ENCODE assay signal across 12 cellular contexts in the genomic region with DNA sequence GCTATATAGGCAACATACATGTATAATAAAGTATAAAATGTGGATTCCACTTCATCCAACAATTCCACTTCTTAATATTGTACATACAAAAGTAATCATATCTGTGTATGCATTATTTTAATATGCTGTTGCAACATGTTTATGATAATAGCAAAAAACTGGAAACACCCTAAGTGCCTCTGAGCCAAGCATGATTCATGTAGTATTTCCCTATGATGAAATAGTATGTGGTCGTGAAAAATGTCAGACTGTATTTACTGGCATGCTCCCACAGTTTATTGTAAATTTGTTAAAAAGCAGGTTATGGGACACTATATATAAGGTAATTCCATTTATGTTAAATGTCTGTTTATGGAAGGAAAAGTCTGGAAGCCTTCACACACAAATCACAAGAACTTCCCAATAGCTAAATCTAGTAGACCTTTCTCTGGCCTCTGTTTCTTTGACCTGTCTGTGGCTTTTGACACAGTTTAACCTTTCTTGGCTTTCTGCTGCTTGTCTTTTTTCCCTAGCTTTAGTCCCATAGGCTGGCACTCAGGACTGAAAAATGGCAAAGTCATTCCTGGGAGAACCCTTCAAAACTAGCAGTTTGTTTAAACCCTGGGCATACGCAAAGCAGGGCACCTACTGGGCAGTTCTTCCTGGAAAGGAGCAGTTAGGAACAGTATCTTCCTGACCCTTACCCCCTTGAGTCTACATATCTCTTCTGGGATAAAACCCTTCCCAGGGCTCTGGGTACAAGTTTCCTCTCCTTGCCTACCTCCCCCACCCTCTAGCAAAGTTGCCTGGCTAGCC.
DNase-seq lines count a peak whose midpoint lies in the region; ATAC-seq and FAIRE-seq lines count a peak whose summit lies in the region.
"Had no signal": no experiment of that assay in that cellular context is flagged by ENCODE, and none has a peak within 500 bp of the region (broad histone marks: within the 10 kb centered on the region; RNA-seq: fewer than 3 reads in every experiment).

No MANE protein-coding gene starts in this region.

- POLR2A ChIA-PET in CD4-positive, alpha-beta memory T cell (lab: Charles Lee; ENCODE audit: partially characterized antibody), result no interaction called here

- no peak for DNase-seq in activated T-cell treated with anti-CD3 and anti-CD28 coated beads, Interleukin-2, amount 50 U/mL, for 24 hours
- DNase-seq in activated T-cell treated with anti-CD3 and anti-CD28 coated beads for 4 hours, result no peak
- DNase-seq in activated naive CD8-positive, alpha-beta T cell treated with anti-CD3 and anti-CD28 coated beads for 36 hours, result no peak
- DNase-seq in left ventricle myocardium superior, result no peak
- no peak for DNase-seq in stimulated activated naive CD8-positive, alpha-beta T cell treated with anti-CD3 and anti-CD28 coated beads, Interleukin-15, amount 100 ng/mL, for 72 hours
- no peak for DNase-seq in HPDE6-E6E7 (ENCODE audit: extremely low spot score)
- DNase-seq in CD4-positive, alpha-beta memory T cell, result no peak
- DNase-seq in frontal cortex (ENCODE audit: low spot score in 2 of 2), result no peak
- DNase-seq: activated T-cell treated with anti-CD3 and anti-CD28 coated beads, Interleukin-2, amount 50 U/mL, for 4 hours; effector CD8-positive, alpha-beta T cell; retina had no signal

- FAIRE-seq in frontal cortex (lab: Jason Lieb, UNC), result no peak
- FAIRE-seq: A549 had no signal

- CTCF ChIA-PET in CD4-positive, alpha-beta memory T cell (lab: Charles Lee; ENCODE audit: partially characterized antibody), result no interaction called here

- peak overlapping the region; percentile 84 for H3K27ac Mint-ChIP-seq in activated T-cell treated with anti-CD3 and anti-CD28 coated beads, Interleukin-2, amount 50 U/mL, for 24 hours
- peak overlapping the region; percentile 47 for H3K27ac Mint-ChIP-seq in activated naive CD8-positive, alpha-beta T cell treated with anti-CD3 and anti-CD28 coated beads for 36 hours
- peak overlapping the region; percentile 59 to 66 for H3K27ac Mint-ChIP-seq in stimulated activated naive CD8-positive, alpha-beta T cell treated with anti-CD3 and anti-CD28 coated beads, Interleukin-15, amount 100 ng/mL, for 72 hours
- no peak overlapping the region for H3K27ac Mint-ChIP-seq in CD4-positive, alpha-beta memory T cell

- ATAC-seq in left ventricle myocardium superior, result peak; percentile 14
- ATAC-seq in stimulated activated naive CD8-positive, alpha-beta T cell treated with anti-CD3 and anti-CD28 coated beads, Interleukin-15, amount 100 ng/mL, for 72 hours, result peak; percentile 71
- ATAC-seq: A549 had no signal

- no peaks in the 10 kb centered on the region for H3K4me1 ChIP-seq in CD4-positive, alpha-beta memory T cell (ENCODE audit: insufficient read depth, low read length)
- H3K4me1 ChIP-seq: A549 had no signal

- H3K36me3 Mint-ChIP-seq in activated T-cell treated with anti-CD3 and anti-CD28 coated beads, Interleukin-2, amount 50 U/mL, for 24 hours (ENCODE audit: low read depth), result no peaks in the 10 kb centered on the region
- H3K36me3 Mint-ChIP-seq in activated naive CD8-positive, alpha-beta T cell treated with anti-CD3 and anti-CD28 coated beads for 36 hours, result no peaks in the 10 kb centered on the region
- peaks cover 0 to 1% of the 10 kb centered on the region in 2 donors for H3K36me3 Mint-ChIP-seq in CD4-positive, alpha-beta memory T cell

- no peak overlapping the region for H3K27ac ChIP-seq in CD4-positive, alpha-beta memory T cell (ENCODE audit: low read depth, low read length)
- H3K27ac ChIP-seq: A549 had no signal

- intact Hi-C loops in left ventricle myocardium superior (cut with micrococcal nuclease), result no loop called here
- intact Hi-C loops in CD4-positive, alpha-beta memory T cell (cut with micrococcal nuclease), result no loop called here

- H3K4me3 Mint-ChIP-seq in activated T-cell treated with anti-CD3 and anti-CD28 coated beads, Interleukin-2, amount 50 U/mL, for 24 hours, result no peak overlapping the region
- no peak overlapping the region for H3K4me3 Mint-ChIP-seq in activated naive CD8-positive, alpha-beta T cell treated with anti-CD3 and anti-CD28 coated beads for 36 hours
- no peak overlapping the region for H3K4me3 Mint-ChIP-seq in stimulated activated naive CD8-positive, alpha-beta T cell treated with anti-CD3 and anti-CD28 coated beads, Interleukin-15, amount 100 ng/mL, for 72 hours
- H3K4me3 Mint-ChIP-seq in CD4-positive, alpha-beta memory T cell, result no peak overlapping the region
- H3K4me3 Mint-ChIP-seq: activated T-cell treated with anti-CD3 and anti-CD28 coated beads, Interleukin-2, amount 50 U/mL, for 4 hours had no signal

- H3K9me3 Mint-ChIP-seq in activated T-cell treated with anti-CD3 and anti-CD28 coated beads, Interleukin-2, amount 50 U/mL, for 24 hours, result no peaks in the 10 kb centered on the region
- H3K9me3 Mint-ChIP-seq in activated naive CD8-positive, alpha-beta T cell treated with anti-CD3 and anti-CD28 coated beads for 36 hours, result no peaks in the 10 kb centered on the region
- H3K9me3 Mint-ChIP-seq in stimulated activated naive CD8-positive, alpha-beta T cell treated with anti-CD3 and anti-CD28 coated beads, Interleukin-15, amount 100 ng/mL, for 72 hours, result no peaks in the 10 kb centered on the region
- H3K9me3 Mint-ChIP-seq in CD4-positive, alpha-beta memory T cell, result no peaks in the 10 kb centered on the region
- H3K9me3 Mint-ChIP-seq: activated T-cell treated with anti-CD3 and anti-CD28 coated beads, Interleukin-2, amount 50 U/mL, for 4 hours had no signal

- H3K9me3 ChIP-seq in CD4-positive, alpha-beta memory T cell (ENCODE audit: control insufficient read depth in 1 of 2, low read length in 2 of 2), result no peaks in the 10 kb centered on the region
- H3K9me3 ChIP-seq: A549 had no signal

- peaks cover 32% of the 10 kb centered on the region for H3K4me1 Mint-ChIP-seq in activated T-cell treated with anti-CD3 and anti-CD28 coated beads, Interleukin-2, amount 50 U/mL, for 24 hours (ENCODE audit: low read depth)
- H3K4me1 Mint-ChIP-seq in activated naive CD8-positive, alpha-beta T cell treated with anti-CD3 and anti-CD28 coated beads for 36 hours, result peaks cover 16% of the 10 kb centered on the region
- H3K4me1 Mint-ChIP-seq in stimulated activated naive CD8-positive, alpha-beta T cell treated with anti-CD3 and anti-CD28 coated beads, Interleukin-15, amount 100 ng/mL, for 72 hours, result peaks cover 34% of the 10 kb centered on the region
- no peaks in the 10 kb centered on the region for H3K4me1 Mint-ChIP-seq in CD4-positive, alpha-beta memory T cell

- H3K36me3 ChIP-seq in CD4-positive, alpha-beta memory T cell (ENCODE audit: insufficient read depth, low read length), result no peaks in the 10 kb centered on the region

- no peaks in the 10 kb centered on the region for H3K27me3 ChIP-seq in CD4-positive, alpha-beta memory T cell (ENCODE audit: insufficient read depth, low read length)

- H3K4me3 ChIP-seq in CD4-positive, alpha-beta memory T cell (ENCODE audit: low read length in 2 of 2), result no peak overlapping the region
- H3K4me3 ChIP-seq: A549 had no signal

- no peaks in the 10 kb centered on the region for H3K27me3 Mint-ChIP-seq in activated T-cell treated with anti-CD3 and anti-CD28 coated beads, Interleukin-2, amount 50 U/mL, for 24 hours
- no peaks in the 10 kb centered on the region for H3K27me3 Mint-ChIP-seq in activated naive CD8-positive, alpha-beta T cell treated with anti-CD3 and anti-CD28 coated beads for 36 hours
- H3K27me3 Mint-ChIP-seq in stimulated activated naive CD8-positive, alpha-beta T cell treated with anti-CD3 and anti-CD28 coated beads, Interleukin-15, amount 100 ng/mL, for 72 hours, result no peaks in the 10 kb centered on the region
- H3K27me3 Mint-ChIP-seq in CD4-positive, alpha-beta memory T cell, result no peaks in the 10 kb centered on the region

Comparison
In these comparisons a context has a peak if more than half of its experiments do, and no peak if none do; other contexts are left out.
1. H3K27ac Mint-ChIP-seq: peak in activated T-cell treated with anti-CD3 and anti-CD28 coated beads, Interleukin-2, amount 50 U/mL, for 24 hours (single experiment), activated naive CD8-positive, alpha-beta T cell treated with anti-CD3 and anti-CD28 coated beads for 36 hours (single experiment) and stimulated activated naive CD8-positive, alpha-beta T cell treated with anti-CD3 and anti-CD28 coated beads, Interleukin-15, amount 100 ng/mL, for 72 hours (2 of 2); none in CD4-positive, alpha-beta memory T cell (0 of 7).